Comparison of ENCODE assay signal across 8 cellular contexts in genomic region chr6:18823782-18824386, GRCh38.
DNase-seq lines count a peak whose midpoint lies in the region; ATAC-seq and TF ChIP-seq lines count a peak whose summit lies in the region.

No MANE protein-coding gene starts in this region.

- H3K79me2 ChIP-seq in PC-3 (ENCODE audit: low read length) = no peaks in the 10 kb centered on the region

- H3K4me2 ChIP-seq in PC-3 (ENCODE audit: low read length) = no peak overlapping the region

- no peaks in the 10 kb centered on the region for H3K9me2 ChIP-seq in PC-3 (replicated peaks; ENCODE audit: low read length)

- H3K36me3 ChIP-seq in left ventricle myocardium inferior (no peaks in the 10 kb centered on the region), PC-3 (ENCODE audit: low read depth, low read length) (peaks cover 10% of the 10 kb centered on the region; the same call in 1 of the 2 replicates), endodermal cell (ENCODE audit: control insufficient read depth, insufficient read depth, low read length) (no peaks in the 10 kb centered on the region)

- no peak overlapping the region for H3K27ac Mint-ChIP-seq in endodermal cell

- H3K9me3 ChIP-seq in left ventricle myocardium inferior (replicated peaks) = peaks cover 58% of the 10 kb centered on the region
- peaks cover 23% of the 10 kb centered on the region for H3K9me3 ChIP-seq in PC-3 (ENCODE audit: low read length)
- H3K9me3 ChIP-seq in endodermal cell (ENCODE audit: control insufficient read depth, low read length) = peaks cover 15% of the 10 kb centered on the region

- DNase-seq in left ventricle myocardium inferior = no peak
- DNase-seq in left ventricle myocardium superior = no peak
- DNase-seq in PC-3 = peak; percentile 62
- DNase-seq in endodermal cell = peak; percentile 94
- DNase-seq in stimulated activated CD4-positive, alpha-beta T cell treated with anti-CD3 and anti-CD28 coated beads, Interleukin-4, amount 100 ng/mL, for 48 hours (ENCODE audit: low read depth in 2 of 2) = peak; percentile 37 to 63
- DNase-seq in dedifferentiated amniotic fluid mesenchymal stem cell (ENCODE audit: extremely low spot score) = no peak
- DNase-seq in NCI-H446 treated with DMSO at 0.1 percent for 48 hours (lab: John Stamatoyannopoulos, UW) = no peak
- no peak for DNase-seq in NCI-H524 treated with DMSO at 0.1 percent for 48 hours (lab: John Stamatoyannopoulos, UW)

- H3K27me3 ChIP-seq in left ventricle myocardium inferior (ENCODE audit: low read depth) (no peaks in the 10 kb centered on the region), PC-3 (ENCODE audit: low read length) (0 out of 2 replicates have a peak, but pooled peaks cover 3% of the 10 kb centered on the region), endodermal cell (ENCODE audit: control insufficient read depth, insufficient read depth, low read length, poor library complexity, severe bottlenecking) (no peaks in the 10 kb centered on the region)

- no peak overlapping the region for H3K4me3 Mint-ChIP-seq in endodermal cell

- ATAC-seq in left ventricle myocardium superior (no peak), PC-3 (no peak)

- POLR2A ChIA-PET in PC-3 (lab: Charles Lee; ENCODE audit: unreplicated experiment) = no interaction called here

- no peaks in the 10 kb centered on the region for H3K27me3 Mint-ChIP-seq in endodermal cell (ENCODE audit: insufficient read depth)

- CTCF ChIA-PET in PC-3 (lab: Charles Lee) = no interaction called here

- H3K9ac ChIP-seq in PC-3 (ENCODE audit: low read length) (no peak overlapping the region), endodermal cell (ENCODE audit: extremely low read depth, low read length, poor library complexity, severe bottlenecking) (no peak overlapping the region)

- no peaks in the 10 kb centered on the region for H4K20me1 ChIP-seq in PC-3 (ENCODE audit: low read length)

- no peak overlapping the region for H3K27ac ChIP-seq in left ventricle myocardium inferior (replicated peaks)
- no peak overlapping the region for H3K27ac ChIP-seq in PC-3 (ENCODE audit: low read length)
- H3K27ac ChIP-seq in endodermal cell (ENCODE audit: low read depth, low read length) = no peak overlapping the region

- H3K4me3 ChIP-seq in left ventricle myocardium inferior (no peak overlapping the region), PC-3 (ENCODE audit: low read length) (peak overlapping the region; percentile 4; the same call in 1 of the 2 replicates), endodermal cell (ENCODE audit: low read length) (no peak overlapping the region)

- BruUV-seq in PC-3 (replicated peaks; lab: Mats Ljungman, UMichigan) = no TSS peak

- 59 to 78% methylated on average over 4 to 5 of the region's 5 CpGs for WGBS in endodermal cell (ENCODE audit: insufficient coverage in 1 of 2, insufficient read length in 1 of 2), 2 experiments

- intact Hi-C loops in left ventricle myocardium inferior (cut with micrococcal nuclease) = no loop called here
- intact Hi-C loops in left ventricle myocardium superior (cut with micrococcal nuclease) = no loop called here
- intact Hi-C loops in PC-3 (cut with micrococcal nuclease) = no loop called here

- H3K4me1 ChIP-seq in left ventricle myocardium inferior (no peaks in the 10 kb centered on the region), PC-3 (ENCODE audit: insufficient read depth, low read length) (no peaks in the 10 kb centered on the region), endodermal cell (ENCODE audit: control insufficient read depth, insufficient read depth, low read length) (no peaks in the 10 kb centered on the region)

- peaks cover 19% of the 10 kb centered on the region for H3K9me3 Mint-ChIP-seq in endodermal cell

- H3F3A ChIP-seq in PC-3 (ENCODE audit: low read length, unreplicated experiment) = no peaks in the 10 kb centered on the region

- H2AFZ ChIP-seq in PC-3 (ENCODE audit: low read length) = no peak overlapping the region

- H3K36me3 Mint-ChIP-seq in endodermal cell (ENCODE audit: low read depth) = no peaks in the 10 kb centered on the region

- no peaks in the 10 kb centered on the region for H3K4me1 Mint-ChIP-seq in endodermal cell

- TF ChIP-seq CTCF in left ventricle myocardium inferior (IDR thresholded peaks at IDR 0.05; ENCODE audit: borderline replicate concordance) (peak; percentile 29), PC-3 (conservative IDR thresholded peaks at IDR 0.05; ENCODE audit: low read depth, low read length) (peak; percentile 93), endodermal cell (conservative IDR thresholded peaks at IDR 0.05) (peak; percentile 96)

Comparison
In these comparisons a context has a peak if more than half of its experiments do, and no peak if none do; other contexts are left out.
1. DNase-seq: peak in PC-3 (single experiment), endodermal cell (single experiment) and stimulated activated CD4-positive, alpha-beta T cell treated with anti-CD3 and anti-CD28 coated beads, Interleukin-4, amount 100 ng/mL, for 48 hours (2 of 2); none in left ventricle myocardium inferior (single experiment), left ventricle myocardium superior (single experiment), dedifferentiated amniotic fluid mesenchymal stem cell (single experiment), NCI-H446 treated with DMSO at 0.1 percent for 48 hours (single experiment) and NCI-H524 treated with DMSO at 0.1 percent for 48 hours (single experiment).
2. CTCF ChIP-seq: peak in every context shown above with its lines; median percentile 96 in endodermal cell; 93 in PC-3; 29 in left ventricle myocardium inferior.